8 cellular contexts compared by ENCODE assay signal in the genomic region with DNA sequence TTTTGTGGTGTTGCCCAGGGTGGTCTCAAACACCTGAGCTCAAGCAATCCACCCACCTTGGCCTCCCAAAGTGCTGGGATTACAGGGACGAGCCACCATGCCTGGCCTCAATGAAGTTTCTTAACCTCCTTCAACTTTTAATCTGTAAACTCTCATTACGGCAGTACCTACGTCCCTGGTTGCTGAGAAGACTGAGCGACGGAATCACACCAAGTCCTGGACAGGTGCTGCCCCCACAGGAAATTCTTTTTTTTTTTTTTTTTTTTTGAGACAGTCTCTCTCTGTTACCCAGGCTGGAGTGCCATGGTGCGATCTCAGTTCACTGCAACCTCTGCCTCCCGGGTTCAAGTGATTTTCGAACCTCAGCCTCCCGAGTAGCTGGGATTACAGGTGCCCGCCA. TPM values are rescaled to one million over a fixed set of nuclear protein-coding genes. Genes with fewer than 3 reads are reported as not detected.
DNase-seq lines count a peak whose midpoint lies in the region; ATAC-seq, FAIRE-seq and TF ChIP-seq lines count a peak whose summit lies in the region.
"Not testable (repeated sequence)": the region's sequence is repeated elsewhere in the genome, so short reads cannot be mapped to it uniquely, and the experiment has no call there.

No MANE protein-coding gene starts in this region.

- H3K9me3 Mint-ChIP-seq in activated T-helper 1 cell treated with anti-CD3 and anti-CD28 coated beads, Interleukin-12 subunit alpha, Interleukin-12 subunit beta, Interleukin-2, Interleukin-4 antibody, amounts not matched to agents 30 ng/mL and 10 ng/mL and 1 ng/mL, durations not matched to agents 14 hours and 24 hours and 36 hours; MCF 10A (ENCODE audit: unreplicated experiment); naive B cell; stimulated activated naive B cell treated with anti-CD40 and anti-IgM and Interleukin-4, amounts not matched to agents 10 μg/mL and 1 μg/mL and 100 μg/mL, for 72 hours: not testable (repeated sequence)

- BruUV-seq in MCF 10A (replicated peaks; lab: Mats Ljungman, UMichigan) = not testable (repeated sequence)

- not testable (repeated sequence) for H3K9ac ChIP-seq in BLaER1; Karpas-422 (ENCODE audit: low read length)

- not testable (repeated sequence) for H3K4me3 ChIP-seq in BLaER1; Karpas-422 (ENCODE audit: low read length)

- peak; percentile 36 for FAIRE-seq in GM12892 (lab: Jason Lieb, UNC)

- peaks cover 36% of the 10 kb centered on the region for H3K4me1 ChIP-seq in BLaER1
- H3K4me1 ChIP-seq in Karpas-422 (ENCODE audit: low read length) = peaks cover 12% of the 10 kb centered on the region

- DNase-seq in GM12892 (ENCODE audit: insufficient read length); T-helper 17 cell; activated T-helper 1 cell treated with anti-CD3 and anti-CD28 coated beads, Interleukin-12 subunit alpha, Interleukin-12 subunit beta, Interleukin-2, Interleukin-4 antibody, amounts not matched to agents 30 ng/mL and 10 ng/mL and 1 ng/mL, durations not matched to agents 14 hours and 24 hours and 36 hours (ENCODE audit: low spot score); MCF 10A (ENCODE audit: unreplicated experiment); stimulated activated naive B cell treated with anti-CD40 and anti-IgM and Interleukin-4, amounts not matched to agents 10 μg/mL and 1 μg/mL and 100 μg/mL, for 72 hours: not testable (repeated sequence)
- DNase-seq in Karpas-422 (peak; percentile 40), naive B cell (peak; percentile 19)

- peak overlapping the region; percentile 92 for H3K27ac Mint-ChIP-seq in T-helper 17 cell
- H3K27ac Mint-ChIP-seq in activated T-helper 1 cell treated with anti-CD3 and anti-CD28 coated beads, Interleukin-12 subunit alpha, Interleukin-12 subunit beta, Interleukin-2, Interleukin-4 antibody, amounts not matched to agents 30 ng/mL and 10 ng/mL and 1 ng/mL, durations not matched to agents 14 hours and 24 hours and 36 hours = peak overlapping the region; percentile 5
- H3K27ac Mint-ChIP-seq in MCF 10A (ENCODE audit: low read depth, unreplicated experiment) = peak overlapping the region; percentile 44
- peak overlapping the region in 5 of 6 donors; percentile 84 to 94 (median 92) for H3K27ac Mint-ChIP-seq in naive B cell
- peak overlapping the region; percentile 85 for H3K27ac Mint-ChIP-seq in stimulated activated naive B cell treated with anti-CD40 and anti-IgM and Interleukin-4, amounts not matched to agents 10 μg/mL and 1 μg/mL and 100 μg/mL, for 72 hours

- not testable (repeated sequence) for H3K79me2 ChIP-seq in Karpas-422 (ENCODE audit: low read length)

- not testable (repeated sequence) for H3K9me3 ChIP-seq in BLaER1; Karpas-422 (ENCODE audit: low read length); T-helper 17 cell (ENCODE audit: control insufficient read depth, low read length, poor library complexity, severe bottlenecking)

- not testable (repeated sequence) for H3K36me3 ChIP-seq in BLaER1; Karpas-422 (ENCODE audit: insufficient read depth, low read length)

- POLR2A ChIA-PET in MCF 10A (lab: Yijun Ruan, JAX) = not testable (repeated sequence)

- TF ChIP-seq CTCF in MCF 10A (IDR thresholded peaks at IDR 0.05; ENCODE audit: unreplicated experiment) = not testable (repeated sequence)

- H2AFZ ChIP-seq in Karpas-422 (ENCODE audit: low read length) = not testable (repeated sequence)

- intact Hi-C loops in activated T-helper 1 cell treated with anti-CD3 and anti-CD28 coated beads, Interleukin-12 subunit alpha, Interleukin-12 subunit beta, Interleukin-2, Interleukin-4 antibody, amounts not matched to agents 30 ng/mL and 10 ng/mL and 1 ng/mL, durations not matched to agents 14 hours and 24 hours and 36 hours (cut with micrococcal nuclease); MCF 10A (cut with micrococcal nuclease): not testable (repeated sequence)

- not testable (repeated sequence) for H3K4me1 Mint-ChIP-seq in T-helper 17 cell; activated T-helper 1 cell treated with anti-CD3 and anti-CD28 coated beads, Interleukin-12 subunit alpha, Interleukin-12 subunit beta, Interleukin-2, Interleukin-4 antibody, amounts not matched to agents 30 ng/mL and 10 ng/mL and 1 ng/mL, durations not matched to agents 14 hours and 24 hours and 36 hours (ENCODE audit: low read depth); MCF 10A (ENCODE audit: insufficient read depth, unreplicated experiment)
- peaks cover 20 to 53% (median 21%) of the 10 kb centered on the region in 3 donors for H3K4me1 Mint-ChIP-seq in naive B cell
- H3K4me1 Mint-ChIP-seq in stimulated activated naive B cell treated with anti-CD40 and anti-IgM and Interleukin-4, amounts not matched to agents 10 μg/mL and 1 μg/mL and 100 μg/mL, for 72 hours = peaks cover 18 to 28% of the 10 kb centered on the region in 2 donors

- H3K27me3 Mint-ChIP-seq in T-helper 17 cell; activated T-helper 1 cell treated with anti-CD3 and anti-CD28 coated beads, Interleukin-12 subunit alpha, Interleukin-12 subunit beta, Interleukin-2, Interleukin-4 antibody, amounts not matched to agents 30 ng/mL and 10 ng/mL and 1 ng/mL, durations not matched to agents 14 hours and 24 hours and 36 hours (ENCODE audit: insufficient read depth); MCF 10A (ENCODE audit: insufficient read depth, unreplicated experiment); naive B cell; stimulated activated naive B cell treated with anti-CD40 and anti-IgM and Interleukin-4, amounts not matched to agents 10 μg/mL and 1 μg/mL and 100 μg/mL, for 72 hours: not testable (repeated sequence)

- not testable (repeated sequence) for H3K4me3 Mint-ChIP-seq in T-helper 17 cell; activated T-helper 1 cell treated with anti-CD3 and anti-CD28 coated beads, Interleukin-12 subunit alpha, Interleukin-12 subunit beta, Interleukin-2, Interleukin-4 antibody, amounts not matched to agents 30 ng/mL and 10 ng/mL and 1 ng/mL, durations not matched to agents 14 hours and 24 hours and 36 hours; MCF 10A (ENCODE audit: unreplicated experiment); stimulated activated naive B cell treated with anti-CD40 and anti-IgM and Interleukin-4, amounts not matched to agents 10 μg/mL and 1 μg/mL and 100 μg/mL, for 72 hours
- peak overlapping the region in 5 of 8 donors; percentile 42 to 79 (median 67) for H3K4me3 Mint-ChIP-seq in naive B cell

- peak overlapping the region; percentile 82 for H3K4me2 ChIP-seq in BLaER1
- H3K4me2 ChIP-seq in Karpas-422 (ENCODE audit: low read depth, low read length, poor library complexity, severe bottlenecking) = not testable (repeated sequence)

- CTCF ChIA-PET in MCF 10A (lab: Yijun Ruan, JAX) = interaction anchor here (0.7 to 1.0 kb wide), 3 partner anchors 142 to 995 kb away, joined by 3 to 5 read pairs (median 3); no protein-coding TSS in a partner anchor

- H4K20me1 ChIP-seq in BLaER1; Karpas-422 (ENCODE audit: insufficient read depth, low read depth, low read length): not testable (repeated sequence)

- not testable (repeated sequence) for H3K9me2 ChIP-seq in Karpas-422 (replicated peaks; ENCODE audit: insufficient read depth, low read length)

- not testable (repeated sequence) for H3K36me3 Mint-ChIP-seq in T-helper 17 cell (ENCODE audit: low read depth); activated T-helper 1 cell treated with anti-CD3 and anti-CD28 coated beads, Interleukin-12 subunit alpha, Interleukin-12 subunit beta, Interleukin-2, Interleukin-4 antibody, amounts not matched to agents 30 ng/mL and 10 ng/mL and 1 ng/mL, durations not matched to agents 14 hours and 24 hours and 36 hours (ENCODE audit: low read depth); MCF 10A (ENCODE audit: insufficient read depth, unreplicated experiment); naive B cell
- H3K36me3 Mint-ChIP-seq in stimulated activated naive B cell treated with anti-CD40 and anti-IgM and Interleukin-4, amounts not matched to agents 10 μg/mL and 1 μg/mL and 100 μg/mL, for 72 hours = peaks cover 6 to 10% of the 10 kb centered on the region in 2 donors

- not testable (repeated sequence) for H3K27me3 ChIP-seq in BLaER1; Karpas-422 (ENCODE audit: low read length)

- TF ChIP-seq POLR2A in GM12892 (IDR thresholded peaks at IDR 0.05; ENCODE audit: low read depth, low read length) = not testable (repeated sequence)

- H3K27ac ChIP-seq in BLaER1 = peak overlapping the region; percentile 94; the same call in 1 of the 2 replicates
- H3K27ac ChIP-seq in Karpas-422 (ENCODE audit: low read length) = not testable (repeated sequence)

- not testable (repeated sequence) for ATAC-seq in T-helper 17 cell; stimulated activated naive B cell treated with anti-CD40 and anti-IgM and Interleukin-4, amounts not matched to agents 10 μg/mL and 1 μg/mL and 100 μg/mL, for 72 hours (replicated peaks)
- peak; percentile 15 to 34 for ATAC-seq in naive B cell (ENCODE audit: low read depth in 2 of 2)

RNA-seq across cellular contexts. Expression of a gene that starts 24.4 kb away (rescaled TPM):
- 24.6 TPM for polyA plus RNA-seq in GM12892 (2012; ENCODE audit: missing spikeins)
- 55.6 and 63.8 TPM in 2 replicates for total RNA-seq in Karpas-422 (2014; rRNA removed; shearing (Covaris generic); ENCODE audit: low replicate concordance)
- total RNA-seq in T-helper 17 cell (100 to 1,000 TPM; 168 to 174 TPM), MCF 10A (2022) (53.3 and 54.1 TPM in 2 replicates)
- total RNA-seq in activated T-helper 1 cell treated with anti-CD3 and anti-CD28 coated beads, Interleukin-12 subunit alpha, Interleukin-12 subunit beta, Interleukin-2, Interleukin-4 antibody, amounts not matched to agents 30 ng/mL and 10 ng/mL and 1 ng/mL, durations not matched to agents 14 hours and 24 hours and 36 hours = 69.2 and 85.8 TPM in 2 replicates
- 10 to 100 TPM; 17.0 to 41.3 (median 20.1) TPM for polyA plus RNA-seq in naive B cell (ENCODE audit: low read depth in 6 of 6)

Comparison
In these comparisons a context has a peak if more than half of its experiments do, and no peak if none do; other contexts are left out.
1. H3K27ac Mint-ChIP-seq: peak in every context shown above with its lines; median percentile 92 in T-helper 17 cell; 92 in naive B cell; 85 in stimulated activated naive B cell treated with anti-CD40 and anti-IgM and Interleukin-4, amounts not matched to agents 10 μg/mL and 1 μg/mL and 100 μg/mL, for 72 hours; 44 in MCF 10A; 5 in activated T-helper 1 cell treated with anti-CD3 and anti-CD28 coated beads, Interleukin-12 subunit alpha, Interleukin-12 subunit beta, Interleukin-2, Interleukin-4 antibody, amounts not matched to agents 30 ng/mL and 10 ng/mL and 1 ng/mL, durations not matched to agents 14 hours and 24 hours and 36 hours.